9 cellular contexts compared by ENCODE assay signal in the genomic region with DNA sequence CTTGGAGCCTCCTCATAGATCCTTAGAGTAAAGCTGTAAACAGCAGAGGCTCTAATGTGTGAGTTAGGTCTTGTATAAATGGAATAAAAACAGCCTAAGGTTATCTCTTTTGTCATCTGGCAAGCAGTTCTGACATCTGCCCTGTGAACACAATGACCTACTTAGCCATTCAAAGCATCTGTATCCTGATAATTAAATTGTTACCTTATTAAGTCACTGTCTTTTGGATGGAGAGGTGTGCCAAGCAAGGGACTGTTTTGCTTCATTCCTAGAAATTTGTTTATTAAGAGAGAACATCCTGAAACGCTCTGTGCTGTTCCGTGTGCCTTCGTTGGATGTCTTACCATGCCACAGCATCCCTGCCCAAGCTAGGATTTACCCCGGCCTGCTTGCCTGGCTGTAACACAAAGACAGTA. TPM values are rescaled to one million over a fixed set of nuclear protein-coding genes. Genes with fewer than 3 reads are reported as not detected.
DNase-seq lines count a peak whose midpoint lies in the region; ATAC-seq, FAIRE-seq and TF ChIP-seq lines count a peak whose summit lies in the region.
"Had no signal": no experiment of that assay in that cellular context is flagged by ENCODE, and none has a peak within 500 bp of the region (broad histone marks: within the 10 kb centered on the region; RNA-seq: fewer than 3 reads in every experiment).

No MANE protein-coding gene starts in this region.

- H2AFZ ChIP-seq in HepG2 (ENCODE audit: low read length) = no peak overlapping the region

- DNase-seq in HepG2 (ENCODE audit: low spot score) (no peak), right lobe of liver (no peak), mesothelial cell of epicardium (ENCODE audit: low spot score in 2 of 2, unreplicated experiment in 2 of 2) (no peak), OCI-M1 (lab: John Stamatoyannopoulos, UW) (no peak)
- no peak for DNase-seq in activated naive CD8-positive, alpha-beta T cell treated with anti-CD3 and anti-CD28 coated beads for 36 hours
- no peak for DNase-seq in stimulated activated CD4-positive, alpha-beta T cell treated with anti-CD3 and anti-CD28 coated beads, Interleukin-12 subunit alpha, Interleukin-12 subunit beta, amount 100 ng/mL, for 4 hours

- no peaks in the 10 kb centered on the region; a peak in 1 of 5 replicates for H3K27me3 ChIP-seq in HepG2 (ENCODE audit: control insufficient read depth in 1 of 2, insufficient read depth in 2 of 2, low read length in 2 of 2)
- no peaks in the 10 kb centered on the region for H3K27me3 ChIP-seq in right lobe of liver

- peaks cover 44% of the 10 kb centered on the region for H3K4me1 Mint-ChIP-seq in activated naive CD8-positive, alpha-beta T cell treated with anti-CD3 and anti-CD28 coated beads for 36 hours
- H3K4me1 Mint-ChIP-seq in mesothelial cell of epicardium = peaks cover 19% of the 10 kb centered on the region

- TF ChIP-seq CTCF in HepG2 (CRISPR knock-in tag; IDR thresholded peaks at IDR 0.05) = no peak
- TF ChIP-seq CTCF in right lobe of liver (IDR thresholded peaks at IDR 0.05) = no peak
- no peak for TF ChIP-seq CTCF in mesothelial cell of epicardium (IDR thresholded peaks at IDR 0.05; ENCODE audit: unreplicated experiment)

- H3K9me3 Mint-ChIP-seq in activated naive CD8-positive, alpha-beta T cell treated with anti-CD3 and anti-CD28 coated beads for 36 hours = no peaks in the 10 kb centered on the region
- H3K9me3 Mint-ChIP-seq in mesothelial cell of epicardium = no peaks in the 10 kb centered on the region

- TF ChIP-seq POLR2A in HepG2 (IDR thresholded peaks at IDR 0.05; ENCODE audit: insufficient read depth in 1 of 2, low read depth in 2 of 2, low read length in 2 of 2) (no peak), right lobe of liver (IDR thresholded peaks at IDR 0.05) (no peak)

- ATAC-seq in HepG2 (no peak), right lobe of liver (no peak), GM21528 (IDR thresholded peaks at IDR 0.05; ENCODE audit: low FRiP score, unreplicated experiment) (no peak), GM18858 (IDR thresholded peaks at IDR 0.05; ENCODE audit: unreplicated experiment) (no peak)
- ATAC-seq: activated CD4-positive, CD25-positive, alpha-beta regulatory T cell treated with anti-CD3 and anti-CD28 coated beads, Interleukin-2, amount 50 U/mL, for 24 hours had no signal

- H3K4me2 ChIP-seq in HepG2 (ENCODE audit: low read depth, low read length) = peak overlapping the region; percentile 94

- TF ChIP-seq EP300 in HepG2 (IDR thresholded peaks at IDR 0.05; ENCODE audit: low read depth in 2 of 2, low read length in 2 of 2) (no peak), HepG2 (CRISPR knock-in tag; IDR thresholded peaks at IDR 0.05; ENCODE audit: borderline replicate concordance) (no peak)

- peaks cover 7% of the 10 kb centered on the region for H3K79me2 ChIP-seq in HepG2 (ENCODE audit: insufficient read depth, low read length)

- H3K9me3 ChIP-seq in HepG2 (ENCODE audit: low read length) = no peaks in the 10 kb centered on the region
- no peaks in the 10 kb centered on the region for H3K9me3 ChIP-seq in right lobe of liver

- H4K20me1 ChIP-seq in HepG2 (ENCODE audit: insufficient read depth, low read length) = no peaks in the 10 kb centered on the region

- no peaks in the 10 kb centered on the region for H3K27me3 Mint-ChIP-seq in activated naive CD8-positive, alpha-beta T cell treated with anti-CD3 and anti-CD28 coated beads for 36 hours
- H3K27me3 Mint-ChIP-seq in mesothelial cell of epicardium (ENCODE audit: low read depth) = peaks cover 2% of the 10 kb centered on the region

- H3K36me3 ChIP-seq in HepG2 (replicated peaks in 1 of 2; ENCODE audit: control insufficient read depth in 1 of 2, insufficient read depth in 2 of 2, low read length in 2 of 2) (no peaks in the 10 kb centered on the region), right lobe of liver (no peaks in the 10 kb centered on the region)

- no peak for TF ChIP-seq RAD21 in HepG2 (CRISPR knock-in tag; IDR thresholded peaks at IDR 0.05)

- peak overlapping the region; percentile 91 for H3K4me3 Mint-ChIP-seq in activated naive CD8-positive, alpha-beta T cell treated with anti-CD3 and anti-CD28 coated beads for 36 hours
- peak overlapping the region; percentile 91 for H3K4me3 Mint-ChIP-seq in mesothelial cell of epicardium

- POLR2A ChIA-PET in HepG2 (lab: Yijun Ruan, JAX) = interaction anchor here (2.0 kb wide), 1 partner anchor 13 kb away, joined by 13 read pairs; a partner anchor contains a TSS

- no peak overlapping the region for H3K27ac ChIP-seq in HepG2 (ENCODE audit: extremely low read length, insufficient read depth, low read length)
- no peak overlapping the region for H3K27ac ChIP-seq in right lobe of liver

- FAIRE-seq in HepG2 (lab: Jason Lieb, UNC) = no peak

- 100% methylated on average over 4 of the region's 4 CpGs for WGBS in HepG2 (ENCODE audit: low lambda C conversion rate)
- WGBS in right lobe of liver (ENCODE audit: insufficient coverage, low coverage, low lambda C conversion rate, missing lambda C conversion rate) = 83% methylated on average over 2 of the region's 4 CpGs

- intact Hi-C loops in HepG2 (cut with micrococcal nuclease; ENCODE audit: unreplicated experiment) (no loop called here), right lobe of liver (cut with DNase I) (no loop called here)

- H3K4me1 ChIP-seq in HepG2 (ENCODE audit: insufficient read depth, low read length) = peaks cover 26% of the 10 kb centered on the region
- H3K4me1 ChIP-seq in right lobe of liver = peaks cover 0 to 21% (median 3%) of the 10 kb centered on the region in 4 donors

- H3K36me3 Mint-ChIP-seq in activated naive CD8-positive, alpha-beta T cell treated with anti-CD3 and anti-CD28 coated beads for 36 hours = peaks cover 15% of the 10 kb centered on the region
- H3K36me3 Mint-ChIP-seq in mesothelial cell of epicardium = no peaks in the 10 kb centered on the region

- no peak overlapping the region for H3K27ac Mint-ChIP-seq in activated naive CD8-positive, alpha-beta T cell treated with anti-CD3 and anti-CD28 coated beads for 36 hours
- no peak overlapping the region for H3K27ac Mint-ChIP-seq in mesothelial cell of epicardium

- TSS peak; percentile 34 for BruUV-seq in HepG2 (replicated peaks; lab: Mats Ljungman, UMichigan)

- CTCF ChIA-PET in HepG2 (lab: Yijun Ruan, JAX; ENCODE audit: low intra/inter-chr PET ratio, low total read pairs) = no interaction called here

- in situ Hi-C loops in HepG2 (cut with HindIII; ENCODE audit: extremely low pct_ligation_motif_present, low pct_unique_long_range_greater_than_20kb) = loop anchor here (25.0 kb wide), 1 partner anchor 408 kb away; a partner anchor contains a TSS

- H3K9ac ChIP-seq in HepG2 (ENCODE audit: insufficient read depth, low read depth, low read length) = peak overlapping the region; percentile 75; the same call in 1 of the 2 replicates

- H3K4me3 ChIP-seq in HepG2 (replicated peaks in 1 of 3; ENCODE audit: insufficient read depth in 1 of 3, low read depth in 2 of 3, low read length in 3 of 3) (peak overlapping the region; percentile 74 to 88 (median 84); a peak in 5 of 6 replicates), right lobe of liver (no peak overlapping the region)

RNA-seq across cellular contexts. Expression of a gene that starts 1.5 kb away (rescaled TPM):
- total RNA-seq in HepG2 (2016; rRNA removed; fragmentation: Illumina TruSeq; extraction: Trizol) = 7.2 and 9.9 TPM in 2 replicates
- 0.97 and 1.1 TPM in 2 replicates for total RNA-seq in HepG2 (2016; cell fraction: cytosol; rRNA removed; fragmentation: Illumina TruSeq; extraction: Trizol; ENCODE audit: low read depth)
- total RNA-seq in HepG2 (2016; cell fraction: insoluble cytoplasmic fraction; rRNA removed; fragmentation: Illumina TruSeq; extraction: Trizol) = 7.2 and 9.4 TPM in 2 replicates
- total RNA-seq in HepG2 (2016; cell fraction: membrane; rRNA removed; fragmentation: Illumina TruSeq; extraction: Trizol) = 4.1 and 4.9 TPM in 2 replicates
- total RNA-seq in HepG2 (2016; cell fraction: nucleus; rRNA removed; fragmentation: Illumina TruSeq; extraction: Trizol) = 5.1 and 5.6 TPM in 2 replicates
- polyA plus RNA-seq in HepG2 (2011; rRNA removed) = 3.3 and 4.5 TPM in 2 replicates
- 2.3 and 2.8 TPM in 2 replicates for polyA plus RNA-seq in HepG2 (2011; cell fraction: cytosol; rRNA removed)
- 2.7 and 3.3 TPM in 2 replicates for polyA plus RNA-seq in HepG2 (2011; cell fraction: nucleus; rRNA removed)
- polyA plus RNA-seq in HepG2 (2012) = 3.3 and 4.6 TPM in 2 replicates
- 0.75 and 0.80 TPM in 2 replicates for polyA plus RNA-seq in HepG2 (2016; cell fraction: cytosol; fragmentation: Illumina TruSeq; extraction: Trizol; ENCODE audit: low read depth)
- polyA plus RNA-seq in HepG2 (2016; cell fraction: insoluble cytoplasmic fraction; fragmentation: Illumina TruSeq; extraction: Trizol; ENCODE audit: low read depth) = 6.0 and 6.6 TPM in 2 replicates
- polyA plus RNA-seq in HepG2 (2016; cell fraction: membrane; fragmentation: Illumina TruSeq; extraction: Trizol; ENCODE audit: low read depth) = 1.6 and 1.9 TPM in 2 replicates
- 6.6 and 6.9 TPM in 2 replicates for polyA plus RNA-seq in HepG2 (2016; cell fraction: nucleus; fragmentation: Illumina TruSeq; extraction: Trizol; ENCODE audit: insufficient read depth, low read depth)
- polyA minus RNA-seq in HepG2 (2011; rRNA and poly(A)+ RNA removed; ENCODE audit: low replicate concordance) = 5.8 and 7.3 TPM in 2 replicates
- 4.1 and 5.1 TPM in 2 replicates for polyA minus RNA-seq in HepG2 (2011; cell fraction: cytosol; rRNA and poly(A)+ RNA removed)
- polyA minus RNA-seq in HepG2 (2011; cell fraction: nucleus; rRNA and poly(A)+ RNA removed) = 3.5 and 3.6 TPM in 2 replicates
- total RNA-seq in right lobe of liver = 1 to 10 TPM in 3 of 6 experiments, under 1 TPM in 3; 0.75 to 1.5 (median 1.0) TPM
- total RNA-seq in activated naive CD8-positive, alpha-beta T cell treated with anti-CD3 and anti-CD28 coated beads for 36 hours = 1 to 10 TPM; 6.7 to 7.5 TPM
- 5.2 to 6.0 TPM (median 5.6 TPM) in 3 replicates for total RNA-seq in mesothelial cell of epicardium

RNA-seq across cellular contexts. Expression of a gene that starts 13.8 kb away (rescaled TPM):
- total RNA-seq in HepG2 (2016; rRNA removed; fragmentation: Illumina TruSeq; extraction: Trizol) = 16.6 and 21.7 TPM in 2 replicates
- 6.2 and 8.9 TPM in 2 replicates for total RNA-seq in HepG2 (2016; cell fraction: cytosol; rRNA removed; fragmentation: Illumina TruSeq; extraction: Trizol; ENCODE audit: low read depth)
- total RNA-seq in HepG2 (2016; cell fraction: insoluble cytoplasmic fraction; rRNA removed; fragmentation: Illumina TruSeq; extraction: Trizol) = 16.7 and 23.3 TPM in 2 replicates
- 17.6 and 19.1 TPM in 2 replicates for total RNA-seq in HepG2 (2016; cell fraction: membrane; rRNA removed; fragmentation: Illumina TruSeq; extraction: Trizol)
- 8.0 and 8.3 TPM in 2 replicates for total RNA-seq in HepG2 (2016; cell fraction: nucleus; rRNA removed; fragmentation: Illumina TruSeq; extraction: Trizol)
- polyA plus RNA-seq in HepG2 (2011; rRNA removed) = 13.8 and 17.2 TPM in 2 replicates
- 15.0 and 15.5 TPM in 2 replicates for polyA plus RNA-seq in HepG2 (2011; cell fraction: cytosol; rRNA removed)
- 3.8 and 6.5 TPM in 2 replicates for polyA plus RNA-seq in HepG2 (2011; cell fraction: nucleus; rRNA removed)
- polyA plus RNA-seq in HepG2 (2012) = 17.7 and 18.9 TPM in 2 replicates
- polyA plus RNA-seq in HepG2 (2016; cell fraction: cytosol; fragmentation: Illumina TruSeq; extraction: Trizol; ENCODE audit: low read depth) = 11.6 and 13.8 TPM in 2 replicates
- 24.1 and 27.8 TPM in 2 replicates for polyA plus RNA-seq in HepG2 (2016; cell fraction: insoluble cytoplasmic fraction; fragmentation: Illumina TruSeq; extraction: Trizol; ENCODE audit: low read depth)
- polyA plus RNA-seq in HepG2 (2016; cell fraction: membrane; fragmentation: Illumina TruSeq; extraction: Trizol; ENCODE audit: low read depth) = 19.7 and 24.1 TPM in 2 replicates
- 15.7 and 15.8 TPM in 2 replicates for polyA plus RNA-seq in HepG2 (2016; cell fraction: nucleus; fragmentation: Illumina TruSeq; extraction: Trizol; ENCODE audit: insufficient read depth, low read depth)
- polyA minus RNA-seq in HepG2 (2011; rRNA and poly(A)+ RNA removed; ENCODE audit: low replicate concordance) = 36.1 and 50.0 TPM in 2 replicates
- 12.7 and 15.7 TPM in 2 replicates for polyA minus RNA-seq in HepG2 (2011; cell fraction: cytosol; rRNA and poly(A)+ RNA removed)
- 12.0 and 13.2 TPM in 2 replicates for polyA minus RNA-seq in HepG2 (2011; cell fraction: nucleus; rRNA and poly(A)+ RNA removed)
- 1 to 10 TPM; 3.3 to 7.8 (median 5.5) TPM for total RNA-seq in right lobe of liver
- 10 to 100 TPM; 29.2 to 32.1 TPM for total RNA-seq in activated naive CD8-positive, alpha-beta T cell treated with anti-CD3 and anti-CD28 coated beads for 36 hours
- 17.8 to 19.2 TPM (median 18.0 TPM) in 3 replicates for total RNA-seq in mesothelial cell of epicardium

Comparison
In these comparisons a context has a peak if more than half of its experiments do, and no peak if none do; other contexts are left out.
1. H3K4me3 ChIP-seq: peak in HepG2 (3 of 3); none in right lobe of liver (0 of 3).